Comparison of ENCODE assay signal across 28 cellular contexts in the genomic region with DNA sequence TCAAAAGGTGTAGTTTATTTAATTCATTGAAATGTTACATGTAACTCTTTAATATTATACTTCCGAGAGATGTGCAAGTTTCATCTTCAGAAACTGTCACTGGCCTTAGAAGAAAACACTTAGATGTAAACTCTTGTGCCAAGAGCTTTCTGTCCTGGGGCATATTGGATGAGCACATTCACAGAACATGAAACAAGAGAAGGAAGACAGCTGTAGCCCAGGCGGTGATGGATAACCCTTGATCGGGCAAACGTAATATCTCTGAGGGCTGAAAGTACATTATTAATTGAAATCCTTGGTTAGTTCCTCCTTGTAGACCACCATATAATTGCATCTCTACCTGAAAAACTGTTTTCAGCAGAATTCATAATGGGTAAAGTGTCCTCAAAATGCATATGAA.
"Had no signal": no experiment of that assay in that cellular context is flagged by ENCODE, and none has a peak within 500 bp of the region (broad histone marks: within the 10 kb centered on the region; RNA-seq: fewer than 3 reads in every experiment).

No MANE protein-coding gene starts in this region.

- H3K9me3 Mint-ChIP-seq: activated B cell treated with CpG ODN at 0.5 μM for 24 hours; activated CD4-positive, alpha-beta T cell treated with anti-CD3 and anti-CD28 coated beads, Interleukin-2, amount 10 ng/mL, durations not matched to agents 24 days and 14 days; activated naive CD4-positive, alpha-beta T cell treated with anti-CD3 and anti-CD28 coated beads, Interleukin-2, amount 50 U/mL, for 72 hours; activated naive CD8-positive, alpha-beta T cell treated with anti-CD3 and anti-CD28 coated beads, Interleukin-2, amount 50 U/mL, for 24 hours; activated T-cell treated with anti-CD3 and anti-CD28 coated beads, Interleukin-2, amount 50 U/mL, for 4 hours; T-cell had no signal

- H3K27ac ChIP-seq: ascending aorta, body of pancreas, SK-N-MC had no signal

- H3K4me3 ChIP-seq: ascending aorta, body of pancreas, MG63, SK-N-MC had no signal

- H3K9me3 ChIP-seq: ascending aorta, body of pancreas, MG63 had no signal

- H3K27me3 Mint-ChIP-seq: activated B cell treated with CpG ODN at 0.5 μM for 24 hours; activated CD4-positive, alpha-beta T cell treated with anti-CD3 and anti-CD28 coated beads, Interleukin-2, amount 10 ng/mL, durations not matched to agents 24 days and 14 days had no signal

- H3K36me3 Mint-ChIP-seq: activated naive CD4-positive, alpha-beta T cell treated with anti-CD3 and anti-CD28 coated beads, Interleukin-2, amount 50 U/mL, for 72 hours; T-cell had no signal

- H3K4me3 Mint-ChIP-seq: activated B cell treated with CpG ODN at 0.5 μM for 24 hours; activated CD4-positive, alpha-beta T cell treated with anti-CD3 and anti-CD28 coated beads, Interleukin-2, amount 10 ng/mL, durations not matched to agents 24 days and 14 days; activated naive CD8-positive, alpha-beta T cell treated with anti-CD3 and anti-CD28 coated beads, Interleukin-2, amount 50 U/mL, for 24 hours; activated T-cell treated with anti-CD3 and anti-CD28 coated beads, Interleukin-2, amount 50 U/mL, for 4 hours; T-cell had no signal

- H3K27me3 ChIP-seq: ascending aorta, body of pancreas, MG63 had no signal

- H3K27ac Mint-ChIP-seq: activated B cell treated with CpG ODN at 0.5 μM for 24 hours; activated CD4-positive, alpha-beta T cell treated with anti-CD3 and anti-CD28 coated beads, Interleukin-2, amount 10 ng/mL, durations not matched to agents 24 days and 14 days; activated naive CD4-positive, alpha-beta T cell treated with anti-CD3 and anti-CD28 coated beads, Interleukin-2, amount 50 U/mL, for 72 hours; activated naive CD8-positive, alpha-beta T cell treated with anti-CD3 and anti-CD28 coated beads, Interleukin-2, amount 50 U/mL, for 24 hours; T-cell had no signal

- H3K4me1 Mint-ChIP-seq: activated naive CD8-positive, alpha-beta T cell treated with anti-CD3 and anti-CD28 coated beads, Interleukin-2, amount 50 U/mL, for 24 hours; T-cell had no signal

- DNase-seq: activated B cell treated with CpG ODN at 0.5 μM for 24 hours; activated CD4-positive, alpha-beta T cell treated with anti-CD3 and anti-CD28 coated beads for 1 hour; activated CD4-positive, alpha-beta T cell treated with anti-CD3 and anti-CD28 coated beads, Interleukin-2, amount 10 ng/mL, durations not matched to agents 24 days and 14 days; activated CD4-positive, alpha-beta T cell treated with anti-CD3 and anti-CD28 coated beads, Interleukin-2, amount 50 U/mL, for 48 hours; activated effector memory CD4-positive, alpha-beta T cell treated with anti-CD3 and anti-CD28 coated beads, Interleukin-2, amount 50 U/mL, for 16 hours; activated naive CD4-positive, alpha-beta T cell treated with Interleukin-2 at 50 U/mL for 16 hours; activated naive CD8-positive, alpha-beta T cell treated with anti-CD3 and anti-CD28 coated beads, Interleukin-2, amount 50 U/mL, for 24 hours; activated T-cell treated with anti-CD3 and anti-CD28 coated beads, Interleukin-2, amount 50 U/mL, for 4 hours; amniotic stem cell; body of pancreas; central memory CD4-positive, alpha-beta T cell; KBM-7; MG63; MV-4-11; NCI-H1092 treated with DMSO at 0.1 percent for 48 hours; NCI-H1436; NCI-H1694 treated with DMSO at 0.1 percent for 48 hours; NCI-H2029 treated with DMSO at 0.1 percent for 48 hours; NCI-H345; NCI-H510A; NCI-H748 treated with DMSO at 0.1 percent for 48 hours; SIG-M5; T-cell; T-helper 2 cell; T1000 had no signal

- H3K36me3 ChIP-seq: ascending aorta, MG63 had no signal

- ATAC-seq: activated naive CD4-positive, alpha-beta T cell treated with anti-CD3 and anti-CD28 coated beads, Interleukin-2, amount 50 U/mL, for 72 hours; activated naive CD8-positive, alpha-beta T cell treated with anti-CD3 and anti-CD28 coated beads, Interleukin-2, amount 50 U/mL, for 24 hours; activated T-cell treated with anti-CD3 and anti-CD28 coated beads, Interleukin-2, amount 50 U/mL, for 4 hours; body of pancreas; T-cell had no signal
